ENCODE assay signal across 10 cellular contexts in the genomic region with DNA sequence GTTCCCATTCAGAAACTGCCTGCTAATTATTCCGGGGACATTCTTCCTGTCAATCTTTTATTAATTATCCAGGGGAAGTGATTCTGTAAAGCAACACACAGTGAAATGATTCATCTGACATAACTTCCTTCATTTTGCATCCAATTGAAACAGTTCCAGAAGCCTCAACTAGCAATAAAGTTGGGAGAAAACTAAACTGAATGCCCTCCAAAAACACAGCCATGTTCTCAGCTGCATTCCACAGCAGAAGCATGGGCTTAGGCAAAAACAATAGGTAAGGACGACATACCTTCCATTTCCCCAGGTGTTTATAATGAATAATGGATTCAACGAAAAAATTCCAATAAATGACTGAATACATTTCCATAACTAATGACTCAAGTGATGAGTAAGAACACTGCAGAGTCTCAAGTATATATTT. TPM values are rescaled to one million over a fixed set of nuclear protein-coding genes. Genes with fewer than 3 reads are reported as not detected.
DNase-seq lines count a peak whose midpoint lies in the region; ATAC-seq, FAIRE-seq and TF ChIP-seq lines count a peak whose summit lies in the region.
"Had no signal": no experiment of that assay in that cellular context is flagged by ENCODE, and none has a peak within 500 bp of the region (broad histone marks: within the 10 kb centered on the region; RNA-seq: fewer than 3 reads in every experiment).

No MANE protein-coding gene starts in this region.

- no TSS peak for BruUV-seq in HepG2 (replicated peaks; lab: Mats Ljungman, UMichigan)

- in situ Hi-C loops in HepG2 (cut with HindIII; ENCODE audit: extremely low pct_ligation_motif_present, low pct_unique_long_range_greater_than_20kb): no loop called here
- in situ Hi-C loops in astrocyte of the cerebellum (cut with HindIII; ENCODE audit: low sequenced_read_pairs): no loop called here
- in situ Hi-C loops in KBM-7 (cut with MboI; ENCODE audit: low pct_unique_long_range_greater_than_20kb, low sequenced_read_pairs): no loop called here

- 44% methylated on average over 3 of the region's 3 CpGs for WGBS in right lobe of liver (ENCODE audit: insufficient coverage, low coverage, low lambda C conversion rate, missing lambda C conversion rate)
- 66% methylated on average over 3 of the region's 3 CpGs for WGBS in HepG2 (ENCODE audit: low lambda C conversion rate)

- H3K9ac ChIP-seq in HepG2 (ENCODE audit: insufficient read depth, low read depth, low read length): no peak overlapping the region
- H3K9ac ChIP-seq in kidney (ENCODE audit: low read length in 2 of 2): no peak overlapping the region

- H4K20me1 ChIP-seq in HepG2 (ENCODE audit: insufficient read depth, low read length): no peaks in the 10 kb centered on the region

- H3K9me3 ChIP-seq in right lobe of liver (no peaks in the 10 kb centered on the region), HepG2 (ENCODE audit: low read length) (no peaks in the 10 kb centered on the region), kidney (ENCODE audit: control insufficient read depth in 1 of 2, low read length in 2 of 2) (no peaks in the 10 kb centered on the region)

- H3K4me1 ChIP-seq in right lobe of liver (peaks cover 0 to 23% (median 3%) of the 10 kb centered on the region in 4 donors), HepG2 (ENCODE audit: insufficient read depth, low read length) (peaks cover 13% of the 10 kb centered on the region), kidney (ENCODE audit: control insufficient read depth in 1 of 2, insufficient read depth in 1 of 2, low read depth in 1 of 2, low read length in 2 of 2) (peaks cover 0 to 7% of the 10 kb centered on the region in 2 donors)

- DNase-seq in right lobe of liver (no peak), HepG2 (ENCODE audit: low spot score) (no peak), astrocyte of the cerebellum (ENCODE audit: low read depth) (peak; percentile 84), kidney (no peak), iPS-NIHi7 (ENCODE audit: extremely low spot score) (no peak), KBM-7 (no peak), NCI-H82 (lab: John Stamatoyannopoulos, UW) (no peak)
- DNase-seq: NCI-H510A treated with DMSO at 0.1 percent for 48 hours had no signal

- H3K36me3 ChIP-seq in right lobe of liver (no peaks in the 10 kb centered on the region), HepG2 (replicated peaks in 1 of 2; ENCODE audit: control insufficient read depth in 1 of 2, insufficient read depth in 2 of 2, low read length in 2 of 2) (no peaks in the 10 kb centered on the region), kidney (ENCODE audit: control insufficient read depth in 1 of 2, insufficient read depth in 2 of 2, low read length in 2 of 2) (no peaks in the 10 kb centered on the region)

- H3K79me2 ChIP-seq in HepG2 (ENCODE audit: insufficient read depth, low read length): no peaks in the 10 kb centered on the region

- peak in 1 of 4 donors; percentile 11 for ATAC-seq in right lobe of liver
- ATAC-seq in HepG2: no peak
- no peak for ATAC-seq in HG02884 (IDR thresholded peaks at IDR 0.05; ENCODE audit: unreplicated experiment)

- H3K4me3 ChIP-seq in right lobe of liver (no peak overlapping the region), HepG2 (replicated peaks in 1 of 3; ENCODE audit: insufficient read depth in 1 of 3, low read depth in 2 of 3, low read length in 3 of 3) (no peak overlapping the region), astrocyte of the cerebellum (ENCODE audit: low read depth, low read length) (no peak overlapping the region), kidney (ENCODE audit: low read length in 2 of 2) (no peak overlapping the region)

- no peak for FAIRE-seq in HepG2 (lab: Jason Lieb, UNC)
- FAIRE-seq in kidney (lab: Jason Lieb, UNC): no peak
- FAIRE-seq: colon had no signal

- intact Hi-C loops in right lobe of liver (cut with DNase I) (no loop called here), HepG2 (cut with micrococcal nuclease; ENCODE audit: unreplicated experiment) (no loop called here), kidney (cut with DNase I) (no loop called here)

- no peak overlapping the region for H3K4me2 ChIP-seq in HepG2 (ENCODE audit: low read depth, low read length)

- TF ChIP-seq RAD21 in HepG2 (CRISPR knock-in tag; IDR thresholded peaks at IDR 0.05): no peak

- POLR2A ChIA-PET in HepG2 (lab: Yijun Ruan, JAX): no interaction called here

- H3K27ac ChIP-seq in right lobe of liver (peak overlapping the region; percentile 1 to 97 (median 21)), HepG2 (ENCODE audit: extremely low read length, insufficient read depth, low read length) (no peak overlapping the region), kidney (ENCODE audit: low read depth in 2 of 2, low read length in 2 of 2) (peak overlapping the region; percentile 56 to 72)

- H3K27me3 ChIP-seq in right lobe of liver (no peaks in the 10 kb centered on the region), HepG2 (ENCODE audit: control insufficient read depth in 1 of 2, insufficient read depth in 2 of 2, low read length in 2 of 2) (no peaks in the 10 kb centered on the region)

- TF ChIP-seq POLR2A in right lobe of liver (IDR thresholded peaks at IDR 0.05) (no peak), HepG2 (IDR thresholded peaks at IDR 0.05; ENCODE audit: insufficient read depth in 1 of 2, low read depth in 2 of 2, low read length in 2 of 2) (no peak)

- TF ChIP-seq CTCF in right lobe of liver (IDR thresholded peaks at IDR 0.05) (no peak), HepG2 (CRISPR knock-in tag; IDR thresholded peaks at IDR 0.05) (no peak), astrocyte of the cerebellum (IDR thresholded peaks at IDR 0.05; ENCODE audit: low read depth, low read length, missing control alignments) (no peak), kidney (IDR thresholded peaks at IDR 0.05; ENCODE audit: borderline replicate concordance, extremely low read depth, insufficient read depth) (no peak)

- no peak for TF ChIP-seq EP300 in HepG2 (IDR thresholded peaks at IDR 0.05; ENCODE audit: low read depth in 2 of 2, low read length in 2 of 2)
- no peak for TF ChIP-seq EP300 in HepG2 (CRISPR knock-in tag; IDR thresholded peaks at IDR 0.05; ENCODE audit: borderline replicate concordance)

- CTCF ChIA-PET in HepG2 (lab: Yijun Ruan, JAX; ENCODE audit: low intra/inter-chr PET ratio, low total read pairs): no interaction called here

- no peak overlapping the region for H2AFZ ChIP-seq in HepG2 (ENCODE audit: low read length)

TF ChIP-seq in HepG2, 621 proteins besides CTCF, POLR2A, EP300 and RAD21:
- TF ChIP-seq ZNF292 (CRISPR knock-in tag; IDR thresholded peaks at IDR 0.05; ENCODE audit: borderline replicate concordance, low read depth) (no peak), HCFC1 (IDR thresholded peaks at IDR 0.05; ENCODE audit: low read depth, low read length) (no peak), KLF11 (CRISPR knock-in tag; IDR thresholded peaks at IDR 0.05) (no peak), RFX5 (IDR thresholded peaks at IDR 0.05; ENCODE audit: low read depth, low read length) (no peak)
- TF ChIP-seq, protein P1, sequence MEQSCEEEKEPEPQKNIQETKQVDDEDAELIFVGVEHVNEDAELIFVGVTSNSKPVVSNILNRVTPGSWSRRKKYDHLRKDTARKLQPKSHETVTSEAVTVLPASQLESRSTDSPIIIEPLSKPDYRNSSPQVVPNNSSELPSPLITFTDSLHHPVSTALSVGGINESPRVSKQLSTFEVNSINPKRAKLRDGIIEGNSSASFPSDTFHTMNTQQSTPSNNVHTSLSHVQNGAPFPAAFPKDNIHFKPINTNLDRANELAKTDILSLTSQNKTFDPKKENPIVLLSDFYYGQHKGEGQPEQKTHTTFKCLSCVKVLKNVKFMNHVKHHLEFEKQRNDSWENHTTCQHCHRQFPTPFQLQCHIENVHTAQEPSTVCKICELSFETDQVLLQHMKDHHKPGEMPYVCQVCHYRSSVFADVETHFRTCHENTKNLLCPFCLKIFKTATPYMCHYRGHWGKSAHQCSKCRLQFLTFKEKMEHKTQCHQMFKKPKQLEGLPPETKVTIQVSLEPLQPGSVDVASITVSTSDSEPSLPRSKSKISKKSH (CRISPR knock-in tag; IDR thresholded peaks at IDR 0.05; ENCODE audit: borderline replicate concordance): no peak

RNA-seq across cellular contexts. Expression of a gene that starts 36.9 kb away (rescaled TPM):
- total RNA-seq in right lobe of liver: 10 to 100 TPM in 2 of 6 experiments, 1 to 10 TPM in 4; 7.2 to 16.7 (median 8.0) TPM
- 31.0 and 37.7 TPM in 2 replicates for total RNA-seq in HepG2 (2016; rRNA removed; fragmentation: Illumina TruSeq; extraction: Trizol)
- total RNA-seq in HepG2 (2016; cell fraction: cytosol; rRNA removed; fragmentation: Illumina TruSeq; extraction: Trizol; ENCODE audit: low read depth): 8.0 and 10.9 TPM in 2 replicates
- 33.0 and 39.2 TPM in 2 replicates for total RNA-seq in HepG2 (2016; cell fraction: insoluble cytoplasmic fraction; rRNA removed; fragmentation: Illumina TruSeq; extraction: Trizol)
- total RNA-seq in HepG2 (2016; cell fraction: membrane; rRNA removed; fragmentation: Illumina TruSeq; extraction: Trizol): 9.9 and 14.5 TPM in 2 replicates
- 49.3 and 51.0 TPM in 2 replicates for total RNA-seq in HepG2 (2016; cell fraction: nucleus; rRNA removed; fragmentation: Illumina TruSeq; extraction: Trizol)
- polyA plus RNA-seq in HepG2 (2011; rRNA removed): 58.7 and 67.0 TPM in 2 replicates
- 15.2 and 18.3 TPM in 2 replicates for polyA plus RNA-seq in HepG2 (2011; cell fraction: cytosol; rRNA removed)
- 127 and 145 TPM in 2 replicates for polyA plus RNA-seq in HepG2 (2011; cell fraction: nucleus; rRNA removed)
- 31.2 and 34.3 TPM in 2 replicates for polyA plus RNA-seq in HepG2 (2012)
- polyA plus RNA-seq in HepG2 (2016; cell fraction: cytosol; fragmentation: Illumina TruSeq; extraction: Trizol; ENCODE audit: low read depth): 1.00 and 1.2 TPM in 2 replicates
- 26.8 and 27.3 TPM in 2 replicates for polyA plus RNA-seq in HepG2 (2016; cell fraction: insoluble cytoplasmic fraction; fragmentation: Illumina TruSeq; extraction: Trizol; ENCODE audit: low read depth)
- 3.6 and 4.1 TPM in 2 replicates for polyA plus RNA-seq in HepG2 (2016; cell fraction: membrane; fragmentation: Illumina TruSeq; extraction: Trizol; ENCODE audit: low read depth)
- polyA plus RNA-seq in HepG2 (2016; cell fraction: nucleus; fragmentation: Illumina TruSeq; extraction: Trizol; ENCODE audit: insufficient read depth, low read depth): 121 and 134 TPM in 2 replicates
- 15.4 and 29.8 TPM in 2 replicates for polyA minus RNA-seq in HepG2 (2011; rRNA and poly(A)+ RNA removed; ENCODE audit: low replicate concordance)
- 10.9 and 11.5 TPM in 2 replicates for polyA minus RNA-seq in HepG2 (2011; cell fraction: cytosol; rRNA and poly(A)+ RNA removed)
- 73.5 and 78.7 TPM in 2 replicates for polyA minus RNA-seq in HepG2 (2011; cell fraction: nucleus; rRNA and poly(A)+ RNA removed)
- total RNA-seq in kidney: 26.2 TPM
- 14.3 TPM for polyA plus RNA-seq in kidney (ENCODE audit: insufficient read depth, low read depth, low replicate concordance)
